23 cellular contexts compared by ENCODE assay signal in genomic region chr7:24913791-24914464, GRCh38.
A peak's percentile ranks its signal among the peaks of the same experiment; 100 is the strongest.
DNase-seq lines count a peak whose midpoint lies in the region; ATAC-seq and TF ChIP-seq lines count a peak whose summit lies in the region.
"Had no signal": no experiment of that assay in that cellular context is flagged by ENCODE, and none has a peak within 500 bp of the region (broad histone marks: within the 10 kb centered on the region; RNA-seq: fewer than 3 reads in every experiment).

No MANE protein-coding gene starts in this region.

- H3K27ac Mint-ChIP-seq in activated naive CD4-positive, alpha-beta T cell treated with anti-CD3 and anti-CD28 coated beads for 36 hours, result peak overlapping the region; percentile 11
- peak overlapping the region; percentile 6 for H3K27ac Mint-ChIP-seq in activated T-helper 17 cell treated with anti-CD3 and anti-CD28 coated beads, Interleukin-2, amount 50 U/mL, for 72 hours
- peak overlapping the region in 1 of 2 donors; percentile 91 for H3K27ac Mint-ChIP-seq in natural killer cell treated with Interleukin-12 subunit alpha and Interleukin-12 subunit beta and Interleukin-15 and Interleukin-18, amount 100 ng/mL, for 72 hours
- H3K27ac Mint-ChIP-seq: CD8-positive, alpha-beta T cell; HFFc6; nephron had no signal

- H3K9me2 ChIP-seq in Loucy (replicated peaks; ENCODE audit: low read depth, low read length), result no peaks in the 10 kb centered on the region

- H3K4me1 ChIP-seq in Loucy (ENCODE audit: insufficient read depth, low read length, poor library complexity, severe bottlenecking), result peaks cover 88% of the 10 kb centered on the region
- H3K4me1 ChIP-seq in upper lobe of right lung, result no peaks in the 10 kb centered on the region
- H3K4me1 ChIP-seq: sigmoid colon had no signal

- peak overlapping the region; percentile 48 for H3K9ac ChIP-seq in Loucy (ENCODE audit: low read depth, low read length, poor library complexity, severe bottlenecking)
- H3K9ac ChIP-seq: parathyroid adenoma had no signal

- peaks cover 3% of the 10 kb centered on the region for H3K36me3 Mint-ChIP-seq in activated naive CD4-positive, alpha-beta T cell treated with anti-CD3 and anti-CD28 coated beads for 36 hours (ENCODE audit: low read depth)
- peaks cover 27% of the 10 kb centered on the region for H3K36me3 Mint-ChIP-seq in activated T-helper 17 cell treated with anti-CD3 and anti-CD28 coated beads, Interleukin-2, amount 50 U/mL, for 72 hours (ENCODE audit: low read depth)
- no peaks in the 10 kb centered on the region for H3K36me3 Mint-ChIP-seq in natural killer cell treated with Interleukin-12 subunit alpha and Interleukin-12 subunit beta and Interleukin-15 and Interleukin-18, amount 100 ng/mL, for 72 hours
- H3K36me3 Mint-ChIP-seq: CD8-positive, alpha-beta T cell had no signal

- DNase-seq in activated naive CD4-positive, alpha-beta T cell treated with anti-CD3 and anti-CD28 coated beads for 36 hours, result no peak
- no peak for DNase-seq in activated naive CD4-positive, alpha-beta T cell (lab: John Stamatoyannopoulos, UW)
- DNase-seq in natural killer cell treated with Interleukin-12 subunit alpha and Interleukin-12 subunit beta and Interleukin-15 and Interleukin-18, amount 100 ng/mL, for 72 hours (ENCODE audit: low spot score), result no peak
- DNase-seq in MV-4-11 (lab: John Stamatoyannopoulos, UW) (no peak), upper lobe of right lung (no peak), caudate nucleus (lab: John Stamatoyannopoulos, UW) (no peak)
- DNase-seq: activated CD4-positive, CD25-positive, alpha-beta regulatory T cell; activated CD8-positive, alpha-beta memory T cell treated with anti-CD3 and anti-CD28 coated beads, Interleukin-2, amount 50 U/mL, for 48 hours; brain microvascular endothelial cell; cortex of kidney; DMS79 treated with DMSO at 0.1 percent for 48 hours; HFFc6; NCI-H1092; sigmoid colon; stimulated activated naive CD4-positive, alpha-beta T cell treated with Interleukin-2 at 50 U/mL for 16 hours; trophoblast cell had no signal

- H3K27ac ChIP-seq in upper lobe of right lung (no peak overlapping the region), caudate nucleus (ENCODE audit: low read depth, low read length) (no peak overlapping the region)
- H3K27ac ChIP-seq: brain microvascular endothelial cell, parathyroid adenoma, sigmoid colon had no signal

- no peaks in the 10 kb centered on the region for H3K9me3 Mint-ChIP-seq in activated naive CD4-positive, alpha-beta T cell treated with anti-CD3 and anti-CD28 coated beads for 36 hours
- no peaks in the 10 kb centered on the region for H3K9me3 Mint-ChIP-seq in activated T-helper 17 cell treated with anti-CD3 and anti-CD28 coated beads, Interleukin-2, amount 50 U/mL, for 72 hours
- no peaks in the 10 kb centered on the region for H3K9me3 Mint-ChIP-seq in natural killer cell treated with Interleukin-12 subunit alpha and Interleukin-12 subunit beta and Interleukin-15 and Interleukin-18, amount 100 ng/mL, for 72 hours
- H3K9me3 Mint-ChIP-seq: CD8-positive, alpha-beta T cell; HFFc6; IgD-negative memory B cell; nephron had no signal

- H4K20me1 ChIP-seq in Loucy (ENCODE audit: insufficient read depth, low read length, poor library complexity, severe bottlenecking), result no peaks in the 10 kb centered on the region

- ATAC-seq in activated T-helper 17 cell treated with anti-CD3 and anti-CD28 coated beads, Interleukin-2, amount 50 U/mL, for 72 hours (replicated peaks), result no peak
- ATAC-seq in natural killer cell treated with Interleukin-12 subunit alpha and Interleukin-12 subunit beta and Interleukin-15 and Interleukin-18, amount 100 ng/mL, for 72 hours, result no peak
- ATAC-seq in upper lobe of right lung, result no peak

- H3K36me3 ChIP-seq in Loucy (ENCODE audit: insufficient read depth, low read length), result no peaks in the 10 kb centered on the region
- no peaks in the 10 kb centered on the region for H3K36me3 ChIP-seq in upper lobe of right lung
- H3K36me3 ChIP-seq: brain microvascular endothelial cell, sigmoid colon had no signal

- H3F3A ChIP-seq in Loucy (ENCODE audit: low read depth), result peaks cover 20% of the 10 kb centered on the region

- H3K4me3 ChIP-seq in Loucy (ENCODE audit: low read length, poor library complexity, severe bottlenecking) (no peak overlapping the region), upper lobe of right lung (no peak overlapping the region)
- H3K4me3 ChIP-seq: sigmoid colon had no signal

- no peak overlapping the region for H2AFZ ChIP-seq in Loucy (ENCODE audit: low read length)
- H2AFZ ChIP-seq: parathyroid adenoma had no signal

- no peaks in the 10 kb centered on the region for H3K27me3 Mint-ChIP-seq in activated naive CD4-positive, alpha-beta T cell treated with anti-CD3 and anti-CD28 coated beads for 36 hours (ENCODE audit: low read depth)
- no peaks in the 10 kb centered on the region for H3K27me3 Mint-ChIP-seq in activated T-helper 17 cell treated with anti-CD3 and anti-CD28 coated beads, Interleukin-2, amount 50 U/mL, for 72 hours
- no peaks in the 10 kb centered on the region for H3K27me3 Mint-ChIP-seq in natural killer cell treated with Interleukin-12 subunit alpha and Interleukin-12 subunit beta and Interleukin-15 and Interleukin-18, amount 100 ng/mL, for 72 hours
- H3K27me3 Mint-ChIP-seq: activated naive CD8-positive, alpha-beta T cell; IgD-negative memory B cell had no signal

- H3K4me2 ChIP-seq in Loucy (ENCODE audit: low read depth, low read length, poor library complexity, severe bottlenecking), result peak overlapping the region; percentile 94

- TF ChIP-seq CTCF in Loucy (conservative IDR thresholded peaks at IDR 0.05; ENCODE audit: low read length) (no peak), upper lobe of right lung (IDR thresholded peaks at IDR 0.05) (no peak)

- H3K4me3 Mint-ChIP-seq in activated naive CD4-positive, alpha-beta T cell treated with anti-CD3 and anti-CD28 coated beads for 36 hours, result no peak overlapping the region
- H3K4me3 Mint-ChIP-seq in activated T-helper 17 cell treated with anti-CD3 and anti-CD28 coated beads, Interleukin-2, amount 50 U/mL, for 72 hours, result peak overlapping the region; percentile 76
- peak overlapping the region; percentile 59 for H3K4me3 Mint-ChIP-seq in natural killer cell treated with Interleukin-12 subunit alpha and Interleukin-12 subunit beta and Interleukin-15 and Interleukin-18, amount 100 ng/mL, for 72 hours
- H3K4me3 Mint-ChIP-seq: activated naive CD8-positive, alpha-beta T cell; CD8-positive, alpha-beta T cell; HFFc6; nephron had no signal

- CTCF ChIA-PET in activated naive CD4-positive, alpha-beta T cell treated with anti-CD3 and anti-CD28 coated beads for 36 hours (lab: Charles Lee), result no interaction called here

- intact Hi-C loops in activated naive CD4-positive, alpha-beta T cell treated with anti-CD3 and anti-CD28 coated beads for 36 hours (cut with micrococcal nuclease), result loop anchor here (1.0 to 10.0 kb wide), 2 partner anchors 93 to 339 kb away; partner anchors contain the start of gene PALS2
- intact Hi-C loops in upper lobe of right lung (cut with DNase I), result no loop called here

- peaks cover 84% of the 10 kb centered on the region for H3K79me2 ChIP-seq in Loucy (ENCODE audit: insufficient read depth, low read length)

- H3K4me1 Mint-ChIP-seq in activated naive CD4-positive, alpha-beta T cell treated with anti-CD3 and anti-CD28 coated beads for 36 hours (ENCODE audit: low read depth), result peaks cover 89% of the 10 kb centered on the region
- H3K4me1 Mint-ChIP-seq in activated T-helper 17 cell treated with anti-CD3 and anti-CD28 coated beads, Interleukin-2, amount 50 U/mL, for 72 hours, result peaks cover 76% of the 10 kb centered on the region
- peaks cover 77 to 87% of the 10 kb centered on the region in 2 donors for H3K4me1 Mint-ChIP-seq in natural killer cell treated with Interleukin-12 subunit alpha and Interleukin-12 subunit beta and Interleukin-15 and Interleukin-18, amount 100 ng/mL, for 72 hours (ENCODE audit: low read depth in 2 of 2)

- H3K9me3 ChIP-seq in Loucy (ENCODE audit: insufficient read depth, low read depth, low read length) (no peaks in the 10 kb centered on the region), upper lobe of right lung (no peaks in the 10 kb centered on the region)
- H3K9me3 ChIP-seq: sigmoid colon had no signal

- no peaks in the 10 kb centered on the region for H3K27me3 ChIP-seq in Loucy (ENCODE audit: insufficient read depth, low read length, poor library complexity, severe bottlenecking)
- no peaks in the 10 kb centered on the region for H3K27me3 ChIP-seq in upper lobe of right lung
- H3K27me3 ChIP-seq: brain microvascular endothelial cell, sigmoid colon had no signal
